Comparison of ENCODE assay signal across 8 cellular contexts in genomic region chr7:75739796-75740672, GRCh38. TPM values are rescaled to one million over a fixed set of nuclear protein-coding genes. Genes with fewer than 3 reads are reported as not detected.
DNase-seq lines count a peak whose midpoint lies in the region; ATAC-seq, FAIRE-seq and TF ChIP-seq lines count a peak whose summit lies in the region.

No MANE protein-coding gene starts in this region.

- H3K36me3 ChIP-seq in kidney epithelial cell (ENCODE audit: control insufficient read depth, insufficient read depth, low read length) (no peaks in the 10 kb centered on the region), thymus (ENCODE audit: control insufficient read depth, insufficient read depth) (no peaks in the 10 kb centered on the region)

- POLR2A ChIA-PET in activated naive CD8-positive, alpha-beta T cell treated with anti-CD3 and anti-CD28 coated beads, Interleukin-2, amount 10 ng/mL, durations not matched to agents 7 days and 5 days (lab: Charles Lee) = interaction anchor here (0.7 to 3.1 kb wide), 5 partner anchors 10 to 157 kb away, joined by 3 to 20 read pairs (median 4); no protein-coding TSS in a partner anchor

- WGBS in thymus = 73% methylated on average over 26 of the region's 26 CpGs

- H3K4me3 ChIP-seq in kidney epithelial cell (ENCODE audit: low read depth, low read length) (peak overlapping the region; percentile 63), thymus (ENCODE audit: low read length) (peak overlapping the region; percentile 58)

- no peak for FAIRE-seq in frontal cortex (lab: Jason Lieb, UNC)

- peak overlapping the region; percentile 65 for H3K27ac ChIP-seq in thymus (ENCODE audit: low read depth)

- TF ChIP-seq CTCF in kidney epithelial cell (IDR thresholded peaks at IDR 0.05; ENCODE audit: insufficient read depth, low read length, poor library complexity, severe bottlenecking) = no peak

- peaks cover 12% of the 10 kb centered on the region for H3K4me1 Mint-ChIP-seq in activated naive CD8-positive, alpha-beta T cell treated with anti-CD3 and anti-CD28 coated beads, Interleukin-2, amount 10 ng/mL, durations not matched to agents 7 days and 5 days

- peak overlapping the region; percentile 92 for H3K27ac Mint-ChIP-seq in activated naive CD8-positive, alpha-beta T cell treated with anti-CD3 and anti-CD28 coated beads, Interleukin-2, amount 10 ng/mL, durations not matched to agents 7 days and 5 days

- ATAC-seq in GM18502 (IDR thresholded peaks at IDR 0.05; ENCODE audit: poor library complexity, unreplicated experiment) (peak; percentile 32), HG03066 (IDR thresholded peaks at IDR 0.05; ENCODE audit: low read depth, unreplicated experiment) (peak; percentile 23)
- peak; percentile 37 for ATAC-seq in activated naive CD8-positive, alpha-beta T cell treated with anti-CD3 and anti-CD28 coated beads, Interleukin-2, amount 10 ng/mL, durations not matched to agents 7 days and 5 days (ENCODE audit: low read depth)

- H3K4me1 ChIP-seq in thymus (ENCODE audit: control insufficient read depth, insufficient read depth, low read length) = peaks cover 5% of the 10 kb centered on the region

- H3K27me3 Mint-ChIP-seq in activated naive CD8-positive, alpha-beta T cell treated with anti-CD3 and anti-CD28 coated beads, Interleukin-2, amount 10 ng/mL, durations not matched to agents 7 days and 5 days = peaks cover 37% of the 10 kb centered on the region

- no peaks in the 10 kb centered on the region for H3K36me3 Mint-ChIP-seq in activated naive CD8-positive, alpha-beta T cell treated with anti-CD3 and anti-CD28 coated beads, Interleukin-2, amount 10 ng/mL, durations not matched to agents 7 days and 5 days

- H3K27me3 ChIP-seq in kidney epithelial cell (ENCODE audit: control insufficient read depth, insufficient read depth, low read length) (no peaks in the 10 kb centered on the region), thymus (ENCODE audit: control insufficient read depth, insufficient read depth) (peaks cover 4% of the 10 kb centered on the region)

- H3K4me3 Mint-ChIP-seq in activated naive CD8-positive, alpha-beta T cell treated with anti-CD3 and anti-CD28 coated beads, Interleukin-2, amount 10 ng/mL, durations not matched to agents 7 days and 5 days = peak overlapping the region; percentile 92

- H3K9me3 ChIP-seq in thymus (ENCODE audit: control insufficient read depth) = no peaks in the 10 kb centered on the region

- H3K9me3 Mint-ChIP-seq in activated naive CD8-positive, alpha-beta T cell treated with anti-CD3 and anti-CD28 coated beads, Interleukin-2, amount 10 ng/mL, durations not matched to agents 7 days and 5 days = no peaks in the 10 kb centered on the region

- DNase-seq in activated naive CD8-positive, alpha-beta T cell treated with anti-CD3 and anti-CD28 coated beads, Interleukin-2, amount 10 ng/mL, durations not matched to agents 7 days and 5 days = no peak
- DNase-seq in kidney epithelial cell (ENCODE audit: low read depth) (no peak), frontal cortex (ENCODE audit: low spot score in 2 of 2) (no peak), AG20443 (ENCODE audit: low spot score) (no peak), T-helper 9 cell (no peak)

RNA-seq across cellular contexts. Expression of gene HIP1, which starts 1.3 kb away (rescaled TPM):
- 1 to 10 TPM; 8.7 TPM for total RNA-seq in activated naive CD8-positive, alpha-beta T cell treated with anti-CD3 and anti-CD28 coated beads, Interleukin-2, amount 10 ng/mL, durations not matched to agents 7 days and 5 days
- total RNA-seq in kidney epithelial cell (10.6 and 12.4 TPM in 2 replicates), frontal cortex (13.5 TPM)
- 3.5 TPM for polyA plus RNA-seq in thymus

RNA-seq across cellular contexts. Expression of gene CCL26, which starts 32.0 kb away (rescaled TPM):
- total RNA-seq in activated naive CD8-positive, alpha-beta T cell treated with anti-CD3 and anti-CD28 coated beads, Interleukin-2, amount 10 ng/mL, durations not matched to agents 7 days and 5 days = not detected
- not detected in 2 replicates for total RNA-seq in kidney epithelial cell
- 3.1 TPM for polyA plus RNA-seq in thymus
- not detected for total RNA-seq in frontal cortex
